ENCODE assay signal across 12 cellular contexts in the genomic region with DNA sequence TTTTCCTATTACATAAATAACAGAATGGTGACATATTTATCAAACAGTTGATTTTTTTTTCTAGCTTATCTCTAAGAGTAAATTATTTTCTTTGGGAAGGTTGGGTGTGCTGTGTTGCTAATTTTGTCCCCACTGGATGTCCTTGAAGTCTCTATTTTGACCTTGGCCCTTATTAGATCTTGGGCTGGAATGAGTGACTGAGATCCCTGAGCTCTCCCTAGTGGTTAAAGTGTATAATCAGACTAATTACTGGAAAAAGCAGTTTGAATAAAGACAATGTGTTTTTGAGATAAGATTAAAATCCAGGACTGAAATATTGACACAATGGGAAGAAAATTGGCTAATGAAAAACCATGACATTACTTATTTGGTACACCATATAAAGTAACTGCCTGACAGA. TPM values are rescaled to one million over a fixed set of nuclear protein-coding genes. Genes with fewer than 3 reads are reported as not detected.
DNase-seq lines count a peak whose midpoint lies in the region; ATAC-seq, FAIRE-seq and TF ChIP-seq lines count a peak whose summit lies in the region.
"Had no signal": no experiment of that assay in that cellular context is flagged by ENCODE, and none has a peak within 500 bp of the region (broad histone marks: within the 10 kb centered on the region; RNA-seq: fewer than 3 reads in every experiment).

No MANE protein-coding gene starts in this region.

- in situ Hi-C loops in K562 (cut with MboI): no loop called here

- H3K4me2 ChIP-seq in K562 (ENCODE audit: insufficient read depth, low read length): no peak overlapping the region

- H3K9me3 ChIP-seq in K562 (replicated peaks; ENCODE audit: control insufficient read depth, insufficient read depth, low read depth, low read length): no peaks in the 10 kb centered on the region

- H3K4me1 ChIP-seq in K562 (replicated peaks in 1 of 2; ENCODE audit: control insufficient read depth in 2 of 2, insufficient read depth in 2 of 2, low read length in 2 of 2): no peaks in the 10 kb centered on the region
- H3K4me1 ChIP-seq: heart right ventricle had no signal

- H3K36me3 ChIP-seq in K562 (ENCODE audit: control insufficient read depth, insufficient read depth, low read length): no peaks in the 10 kb centered on the region
- H3K36me3 ChIP-seq: heart right ventricle had no signal

- peak in 1 of 2 experiments; percentile 35; a peak in 1 of 4 replicates for TF ChIP-seq RAD21 in K562 (CRISPR knock-in tag; conservative IDR thresholded peaks at IDR 0.05 in 1 of 2, IDR thresholded peaks at IDR 0.05 in 1 of 2)

- no peaks in the 10 kb centered on the region for H4K20me1 ChIP-seq in K562 (replicated peaks; ENCODE audit: control insufficient read depth, insufficient read depth, low read length)

- ATAC-seq in K562 (no peak), HG03280 (IDR thresholded peaks at IDR 0.05; ENCODE audit: unreplicated experiment) (no peak), GM18502 (IDR thresholded peaks at IDR 0.05; ENCODE audit: poor library complexity, unreplicated experiment) (no peak)
- ATAC-seq: heart right ventricle had no signal

- no peak for FAIRE-seq in K562 (lab: Jason Lieb, UNC)

- no peaks in the 10 kb centered on the region for H3K79me2 ChIP-seq in K562 (ENCODE audit: control insufficient read depth, insufficient read depth, low read length)

- no TSS peak for BruUV-seq in K562 (replicated peaks; lab: Mats Ljungman, UMichigan)

- intact Hi-C loops in K562 (cut with micrococcal nuclease): no loop called here
- intact Hi-C loops in posterior vena cava (cut with DNase I): no loop called here

- no peak for TF ChIP-seq POLR2A in K562 (conservative IDR thresholded peaks at IDR 0.05)

- POLR2A ChIA-PET in K562 (lab: Yijun Ruan, JAX): no interaction called here

- no peak for TF ChIP-seq EP300 in K562 (IDR thresholded peaks at IDR 0.05; ENCODE audit: low read length)

- H3K4me3 ChIP-seq in K562: no peak overlapping the region
- H3K4me3 ChIP-seq: heart right ventricle, skin epidermis had no signal

- no peak overlapping the region for H3K27ac ChIP-seq in K562 (ENCODE audit: extremely low read depth, low read depth, low read length)
- H3K27ac ChIP-seq: heart right ventricle, skin epidermis had no signal

- no peaks in the 10 kb centered on the region for H3K9me1 ChIP-seq in K562 (ENCODE audit: control insufficient read depth, insufficient read depth, low read length)

- DNase-seq in DMS53 (lab: John Stamatoyannopoulos, UW): peak; percentile 6
- DNase-seq in DMS53 treated with DMSO at 0.1 percent for 48 hours (lab: John Stamatoyannopoulos, UW; ENCODE audit: unreplicated experiment): no peak
- DNase-seq in LHCN-M2 (ENCODE audit: low read depth): peak; percentile 5
- peak in 3 of 4 experiments; percentile 4 to 9 (median 5) for DNase-seq in K562 (ENCODE audit: extremely low read depth in 1 of 4, low spot score in 3 of 4)
- DNase-seq in pons (ENCODE audit: low spot score): peak; percentile 45
- no peak for DNase-seq in posterior vena cava (ENCODE audit: low spot score)
- DNase-seq: heart right ventricle, KG1, NCI-H524 treated with DMSO at 0.1 percent for 48 hours had no signal

- H3K9ac ChIP-seq in K562 (ENCODE audit: insufficient read depth in 1 of 2, low read depth in 2 of 2, low read length in 2 of 2): no peak overlapping the region

- H2AFZ ChIP-seq in K562 (ENCODE audit: low read depth, low read length): no peak overlapping the region

- no peaks in the 10 kb centered on the region for H3K27me3 ChIP-seq in K562 (ENCODE audit: control insufficient read depth in 2 of 2, insufficient read depth in 2 of 2, low read length in 2 of 2)

- CTCF ChIA-PET in K562 (lab: Yijun Ruan, JAX; ENCODE audit: low intra/inter-chr PET ratio): no interaction called here

- TF ChIP-seq CTCF in K562 (IDR thresholded peaks at IDR 0.05 in 2 of 3, conservative IDR thresholded peaks at IDR 0.05 in 1 of 3; ENCODE audit: insufficient read depth in 2 of 3, low read depth in 1 of 3, low read length in 3 of 3): peak in 1 of 3 experiments; percentile 16; a peak in 1 of 6 replicates

TF ChIP-seq in K562, 482 proteins besides CTCF, POLR2A, EP300 and RAD21:
- peak; percentile 79 for TF ChIP-seq ESRRA (IDR thresholded peaks at IDR 0.05; ENCODE audit: borderline replicate concordance, low read depth)
- no peak for TF ChIP-seq TCF3 (CRISPR knock-in tag; IDR thresholded peaks at IDR 0.05)
TF ChIP-seq in K562: peak in this region for 1.

RNA-seq across cellular contexts. Expression of a gene that starts 56.1 kb away (rescaled TPM):
- total RNA-seq in LHCN-M2 (2014; rRNA removed) (64.5 and 74.6 TPM in 2 replicates), K562 (2014; rRNA removed) (59.4 and 61.4 TPM in 2 replicates), K562 (2014; rRNA removed; fragmentation: Illumina TruSeq; extraction: Trizol) (73.1 and 78.9 TPM in 2 replicates), K562 (2015; rRNA removed; fragmentation: Illumina TruSeq; extraction: Trizol) (64.5 and 67.1 TPM in 2 replicates), K562 (2021) (59.7 and 69.0 TPM in 2 replicates), posterior vena cava (10 to 100 TPM; 15.9 to 17.9 TPM)
- 13.4 TPM for polyA plus RNA-seq in LHCN-M2 (2012)
- 14.6 and 24.1 TPM in 2 replicates for total RNA-seq in K562 (2011; cell fraction: chromatin; rRNA removed; ENCODE audit: low replicate concordance)
- 17.2 and 17.6 TPM in 2 replicates for total RNA-seq in K562 (2011; cell fraction: nucleolus; rRNA removed)
- total RNA-seq in K562 (2011; cell fraction: nucleoplasm; rRNA removed): 18.5 and 25.4 TPM in 2 replicates
- polyA plus RNA-seq in K562 (2011; rRNA removed) (46.5 and 69.4 TPM in 2 replicates), K562 (2014; fragmentation: Illumina TruSeq; extraction: Trizol) (56.3 and 61.8 TPM in 2 replicates), K562 (2014; fragmentation: Nextera tagmentation; extraction: Ambion mirVana) (100 to 1,000 TPM in 1 of 2 experiments, 10 to 100 TPM in 1; 96.2 to 115 TPM), K562 (2014; rRNA removed) (48.0 and 48.7 TPM in 2 replicates)
- 17.3 and 25.4 TPM in 2 replicates for polyA plus RNA-seq in K562 (2011; cell fraction: cytosol; rRNA removed)
- 18.9 and 19.1 TPM in 2 replicates for polyA plus RNA-seq in K562 (2011; cell fraction: nucleus; rRNA removed)
- 37.4 and 50.4 TPM in 2 replicates for polyA plus RNA-seq in K562 (2012)
- 55.1 and 58.5 TPM in 2 replicates for polyA minus RNA-seq in K562 (2011; rRNA and poly(A)+ RNA removed)
- polyA minus RNA-seq in K562 (2011; cell fraction: cytosol; rRNA and poly(A)+ RNA removed): 40.6 and 47.0 TPM in 2 replicates
- 33.9 and 46.9 TPM in 2 replicates for polyA minus RNA-seq in K562 (2011; cell fraction: nucleus; rRNA and poly(A)+ RNA removed)

RNA-seq across cellular contexts. Expression of a gene that starts 56.4 kb away (rescaled TPM):
- total RNA-seq in LHCN-M2 (2014; rRNA removed): 0.77 and 2.4 TPM in 2 replicates
- 2.7 TPM for polyA plus RNA-seq in LHCN-M2 (2012)
- 7.4 and 15.5 TPM in 2 replicates for total RNA-seq in K562 (2011; cell fraction: chromatin; rRNA removed; ENCODE audit: low replicate concordance)
- total RNA-seq in K562 (2011; cell fraction: nucleolus; rRNA removed): 3.2 and 9.5 TPM in 2 replicates
- 13.0 and 18.8 TPM in 2 replicates for total RNA-seq in K562 (2011; cell fraction: nucleoplasm; rRNA removed)
- 4.2 and 7.8 TPM in 2 replicates for total RNA-seq in K562 (2014; rRNA removed)
- total RNA-seq in K562 (2014; rRNA removed; fragmentation: Illumina TruSeq; extraction: Trizol): 6.4 and 11.8 TPM in 2 replicates
- 4.9 and 5.7 TPM in 2 replicates for total RNA-seq in K562 (2015; rRNA removed; fragmentation: Illumina TruSeq; extraction: Trizol)
- 6.6 and 7.1 TPM in 2 replicates for total RNA-seq in K562 (2021)
- polyA plus RNA-seq in K562 (2011; rRNA removed): 12.7 and 17.4 TPM in 2 replicates
- 1.2 and 2.0 TPM in 2 replicates for polyA plus RNA-seq in K562 (2011; cell fraction: cytosol; rRNA removed)
- 6.7 and 11.6 TPM in 2 replicates for polyA plus RNA-seq in K562 (2011; cell fraction: nucleus; rRNA removed)
- polyA plus RNA-seq in K562 (2012): 4.7 and 6.1 TPM in 2 replicates
- 4.6 and 5.1 TPM in 2 replicates for polyA plus RNA-seq in K562 (2014; fragmentation: Illumina TruSeq; extraction: Trizol)
- polyA plus RNA-seq in K562 (2014; fragmentation: Nextera tagmentation; extraction: Ambion mirVana): 10 to 100 TPM; 28.2 to 31.2 TPM
- 4.3 and 6.7 TPM in 2 replicates for polyA plus RNA-seq in K562 (2014; rRNA removed)
- 9.8 and 12.9 TPM in 2 replicates for polyA minus RNA-seq in K562 (2011; rRNA and poly(A)+ RNA removed)
- 1.8 TPM in 1 of 2 replicates, not detected in the other for polyA minus RNA-seq in K562 (2011; cell fraction: cytosol; rRNA and poly(A)+ RNA removed)
- 10.8 and 23.4 TPM in 2 replicates for polyA minus RNA-seq in K562 (2011; cell fraction: nucleus; rRNA and poly(A)+ RNA removed)
- 1 to 10 TPM; 4.7 to 8.3 TPM for total RNA-seq in posterior vena cava

Comparison
In these comparisons a context has a peak if more than half of its experiments do, and no peak if none do; other contexts are left out.
1. DNase-seq: peak in DMS53 (single experiment), LHCN-M2 (single experiment), K562 (3 of 4) and pons (single experiment); none in DMS53 treated with DMSO at 0.1 percent for 48 hours (single experiment) and posterior vena cava (single experiment).